ENCODE assay signal across 33 cellular contexts in genomic region chr18:12291161-12291560, GRCh38. TPM values are rescaled to one million over a fixed set of nuclear protein-coding genes. Genes with fewer than 3 reads are reported as not detected.
"Had no signal": no experiment of that assay in that cellular context is flagged by ENCODE, and none has a peak within 500 bp of the region (broad histone marks: within the 10 kb centered on the region; RNA-seq: fewer than 3 reads in every experiment).

No MANE protein-coding gene starts in this region.

- DNase-seq: activated CD4-positive, alpha-beta T cell treated with anti-CD3 and anti-CD28 coated beads, Interleukin-2, amount 10 ng/mL, durations not matched to agents 24 days and 14 days; activated CD4-positive, alpha-beta T cell treated with anti-CD3 and anti-CD28 coated beads, Interleukin-2, amount 50 U/mL, for 4 hours; activated CD8-positive, alpha-beta T cell treated with anti-CD3 and anti-CD28 coated beads for 36 hours; activated effector memory CD4-positive, alpha-beta T cell treated with anti-CD3 and anti-CD28 coated beads, Interleukin-2, amount 50 U/mL, for 16 hours; activated naive CD4-positive, alpha-beta T cell; activated naive CD8-positive, alpha-beta T cell treated with anti-CD3 and anti-CD28 coated beads, Interleukin-2, amount 10 ng/mL, durations not matched to agents 7 days and 5 days; activated T-cell treated with anti-CD3 and anti-CD28 coated beads, Interleukin-2, amount 50 U/mL, for 1 hour; activated T-cell treated with anti-CD3 and anti-CD28 coated beads, Interleukin-2, amount 50 U/mL, for 72 hours; amygdala; Karpas-422; KBM-7; NCI-H1105; NCI-H1417 treated with DMSO at 0.1 percent for 48 hours; NCI-H187 treated with DMSO at 0.1 percent for 48 hours; NCI-H2081; NCI-H2171 treated with DMSO at 0.1 percent for 48 hours; NCI-H2227 treated with DMSO at 0.1 percent for 48 hours; NCI-H446; NCI-H524; NCI-H69; NCI-H82; SHP77; SJCRH30; T1000 had no signal

- H3K4me3 ChIP-seq: ascending aorta, SJCRH30, SK-N-MC had no signal

- ATAC-seq: activated CD8-positive, alpha-beta T cell treated with anti-CD3 and anti-CD28 coated beads for 36 hours; activated T-cell treated with anti-CD3 and anti-CD28 coated beads, Interleukin-2, amount 50 U/mL, for 72 hours; activated T-helper 17 cell treated with anti-CD3 and anti-CD28 coated beads, Interleukin-2, amount 50 U/mL, for 72 hours; Panc1 had no signal

- H3K9me3 ChIP-seq: ascending aorta, SJCRH30 had no signal

- H3K27ac ChIP-seq: ascending aorta, SJCRH30, SK-N-MC had no signal

- H3K27me3 ChIP-seq: ascending aorta, SJCRH30 had no signal

- H3K36me3 ChIP-seq: ascending aorta, SJCRH30 had no signal

RNA-seq across cellular contexts. Expression of gene CIDEA, which starts 37.0 kb away (rescaled TPM):
- total RNA-seq: activated CD4-positive, alpha-beta T cell treated with anti-CD3 and anti-CD28 coated beads, Interleukin-2, amount 10 ng/mL, durations not matched to agents 24 days and 14 days; activated CD8-positive, alpha-beta memory T cell treated with anti-CD3 and anti-CD28 coated beads for 36 hours; activated CD8-positive, alpha-beta T cell treated with anti-CD3 and anti-CD28 coated beads for 36 hours; activated naive CD8-positive, alpha-beta T cell treated with anti-CD3 and anti-CD28 coated beads, Interleukin-2, amount 10 ng/mL, durations not matched to agents 7 days and 5 days; activated T-cell treated with anti-CD3 and anti-CD28 coated beads, Interleukin-2, amount 50 U/mL, for 72 hours; activated T-helper 17 cell treated with anti-CD3 and anti-CD28 coated beads, Interleukin-2, amount 50 U/mL, for 72 hours; ascending aorta; MCF 10A; RPMI7951; SJCRH30; T-helper 1 cell treated with Interleukin-12 subunit alpha and Interleukin-12 subunit beta and Interleukin-4 antibody, amounts not matched to agents 30 ng/mL and 1 ng/mL, for 36 hours; T-helper 2 cell treated with Interferon-gamma antibody and Interleukin-4, amounts not matched to agents 100 ng/mL and 5 ng/mL, for 36 hours had no signal
